2 cellular contexts compared by ENCODE assay signal in the genomic region with DNA sequence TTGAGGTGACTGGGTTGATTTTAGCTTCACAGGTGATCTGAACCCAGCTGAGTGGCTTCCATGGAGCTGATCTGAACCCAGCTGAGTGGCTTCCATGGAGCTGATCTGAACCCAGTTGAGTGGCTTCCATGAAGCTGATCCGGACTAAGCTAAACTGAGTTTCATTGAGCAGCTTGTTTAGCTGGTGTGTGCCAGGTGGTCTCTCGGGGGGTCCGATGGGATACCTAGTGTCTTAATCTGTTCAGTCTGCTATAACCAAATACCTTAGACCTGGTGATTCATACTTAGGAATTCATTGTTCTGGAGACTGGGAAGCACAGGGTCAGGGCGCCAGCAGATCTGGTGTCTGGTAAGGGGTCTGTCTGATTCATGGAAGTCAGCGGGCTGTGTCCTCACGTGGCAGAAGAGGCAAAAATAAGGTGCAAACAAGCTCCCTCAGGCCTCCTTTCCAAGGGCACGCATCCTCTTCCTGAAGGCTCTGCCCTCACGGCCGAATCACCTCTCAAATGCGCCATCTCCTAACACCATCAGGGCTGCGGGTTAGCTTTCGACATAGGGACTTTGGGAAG.
TF ChIP-seq lines count a peak whose summit lies in the region.

No MANE protein-coding gene starts in this region.

TF ChIP-seq in IMR-90, 13 proteins besides CTCF, POLR2A, EP300 and RAD21:
- TF ChIP-seq RFX5 (IDR thresholded peaks at IDR 0.05; ENCODE audit: low read depth, low read length) (no peak), CEBPB (IDR thresholded peaks at IDR 0.05; ENCODE audit: low read depth, low read length) (no peak), MXI1 (IDR thresholded peaks at IDR 0.05; ENCODE audit: borderline replicate concordance, low read depth, low read length) (no peak), SMC3 (IDR thresholded peaks at IDR 0.05; ENCODE audit: low read depth, low read length) (no peak), FOS (IDR thresholded peaks at IDR 0.05; ENCODE audit: low read depth, low read length) (no peak), MAZ (IDR thresholded peaks at IDR 0.05; ENCODE audit: borderline replicate concordance, low read depth, low read length) (no peak), NFE2L2 (IDR thresholded peaks at IDR 0.05; ENCODE audit: low read depth, low read length) (no peak), CHD1 (IDR thresholded peaks at IDR 0.05; ENCODE audit: low read depth, low read length) (no peak), RCOR1 (IDR thresholded peaks at IDR 0.05; ENCODE audit: insufficient replicate concordance, low read length) (no peak), USF2 (IDR thresholded peaks at IDR 0.05; ENCODE audit: low read depth, low read length) (no peak), BHLHE40 (IDR thresholded peaks at IDR 0.05; ENCODE audit: low read depth, low read length) (no peak)
- TF ChIP-seq, protein P1, sequence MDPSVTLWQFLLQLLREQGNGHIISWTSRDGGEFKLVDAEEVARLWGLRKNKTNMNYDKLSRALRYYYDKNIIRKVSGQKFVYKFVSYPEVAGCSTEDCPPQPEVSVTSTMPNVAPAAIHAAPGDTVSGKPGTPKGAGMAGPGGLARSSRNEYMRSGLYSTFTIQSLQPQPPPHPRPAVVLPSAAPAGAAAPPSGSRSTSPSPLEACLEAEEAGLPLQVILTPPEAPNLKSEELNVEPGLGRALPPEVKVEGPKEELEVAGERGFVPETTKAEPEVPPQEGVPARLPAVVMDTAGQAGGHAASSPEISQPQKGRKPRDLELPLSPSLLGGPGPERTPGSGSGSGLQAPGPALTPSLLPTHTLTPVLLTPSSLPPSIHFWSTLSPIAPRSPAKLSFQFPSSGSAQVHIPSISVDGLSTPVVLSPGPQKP (IDR thresholded peaks at IDR 0.05; ENCODE audit: borderline replicate concordance, low read depth, low read length): no peak

TF ChIP-seq in K562, 482 proteins besides CTCF, POLR2A, EP300 and RAD21:
- TF ChIP-seq, protein P2, sequence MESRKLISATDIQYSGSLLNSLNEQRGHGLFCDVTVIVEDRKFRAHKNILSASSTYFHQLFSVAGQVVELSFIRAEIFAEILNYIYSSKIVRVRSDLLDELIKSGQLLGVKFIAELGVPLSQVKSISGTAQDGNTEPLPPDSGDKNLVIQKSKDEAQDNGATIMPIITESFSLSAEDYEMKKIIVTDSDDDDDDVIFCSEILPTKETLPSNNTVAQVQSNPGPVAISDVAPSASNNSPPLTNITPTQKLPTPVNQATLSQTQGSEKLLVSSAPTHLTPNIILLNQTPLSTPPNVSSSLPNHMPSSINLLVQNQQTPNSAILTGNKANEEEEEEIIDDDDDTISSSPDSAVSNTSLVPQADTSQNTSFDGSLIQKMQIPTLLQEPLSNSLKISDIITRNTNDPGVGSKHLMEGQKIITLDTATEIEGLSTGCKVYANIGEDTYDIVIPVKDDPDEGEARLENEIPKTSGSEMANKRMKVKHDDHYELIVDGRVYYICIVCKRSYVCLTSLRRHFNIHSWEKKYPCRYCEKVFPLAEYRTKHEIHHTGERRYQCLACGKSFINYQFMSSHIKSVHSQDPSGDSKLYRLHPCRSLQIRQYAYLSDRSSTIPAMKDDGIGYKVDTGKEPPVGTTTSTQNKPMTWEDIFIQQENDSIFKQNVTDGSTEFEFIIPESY (CRISPR knock-in tag; IDR thresholded peaks at IDR 0.05): 0 out of 2 replicates have a peak, but pooled peaks have one; percentile 31
- TF ChIP-seq HNRNPUL1 (IDR thresholded peaks at IDR 0.05; ENCODE audit: low read length): no peak
